Comparison of ENCODE assay signal across 21 cellular contexts in the genomic region with DNA sequence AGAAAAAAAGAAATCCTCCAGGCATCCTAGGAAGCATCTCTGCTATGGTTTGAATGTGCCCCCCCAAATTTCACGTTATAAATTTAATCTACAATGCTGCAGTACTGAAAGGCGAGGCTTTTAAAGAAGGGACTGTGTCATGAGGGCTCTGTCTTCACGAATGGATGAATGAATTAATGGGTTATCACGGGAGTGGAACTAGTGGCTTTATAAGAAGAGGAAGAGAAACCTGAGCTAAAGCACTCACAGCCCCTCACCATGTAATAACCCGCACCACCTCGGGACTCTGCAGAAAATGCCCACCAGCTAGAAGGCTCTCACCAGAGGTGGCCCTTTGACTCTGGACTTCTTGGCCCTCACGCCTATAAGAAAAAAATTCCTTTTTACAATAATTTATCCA. TPM values are rescaled to one million over a fixed set of nuclear protein-coding genes. Genes with fewer than 3 reads are reported as not detected.
DNase-seq lines count a peak whose midpoint lies in the region; ATAC-seq lines count a peak whose summit lies in the region.
"Had no signal": no experiment of that assay in that cellular context is flagged by ENCODE, and none has a peak within 500 bp of the region (broad histone marks: within the 10 kb centered on the region; RNA-seq: fewer than 3 reads in every experiment).

No MANE protein-coding gene starts in this region.

- ATAC-seq in GM19395 (IDR thresholded peaks at IDR 0.05; ENCODE audit: unreplicated experiment) (peak; percentile 77), HG02759 (IDR thresholded peaks at IDR 0.05; ENCODE audit: unreplicated experiment) (peak; percentile 62), HG03565 (IDR thresholded peaks at IDR 0.05; ENCODE audit: unreplicated experiment) (peak; percentile 54), T-helper 17 cell (no peak)
- ATAC-seq: naive thymus-derived CD8-positive, alpha-beta T cell; psoas muscle had no signal

- H3K4me3 Mint-ChIP-seq in T-helper 17 cell, result no peak overlapping the region
- H3K4me3 Mint-ChIP-seq: CD4-positive, CD25-positive, alpha-beta regulatory T cell; naive thymus-derived CD8-positive, alpha-beta T cell had no signal

- H3K36me3 Mint-ChIP-seq in T-helper 17 cell (ENCODE audit: low read depth), result no peaks in the 10 kb centered on the region
- H3K36me3 Mint-ChIP-seq: CD4-positive, CD25-positive, alpha-beta regulatory T cell had no signal

- H3K9me3 ChIP-seq in T-helper 17 cell (ENCODE audit: control insufficient read depth, low read length, poor library complexity, severe bottlenecking), result no peaks in the 10 kb centered on the region
- H3K9me3 ChIP-seq: psoas muscle had no signal

- H3K27ac Mint-ChIP-seq in T-helper 17 cell, result no peak overlapping the region

- no peaks in the 10 kb centered on the region for H3K27me3 Mint-ChIP-seq in T-helper 17 cell
- H3K27me3 Mint-ChIP-seq: CD4-positive, CD25-positive, alpha-beta regulatory T cell; IgD-negative memory B cell; naive thymus-derived CD8-positive, alpha-beta T cell had no signal

- DNase-seq in activated gamma-delta T cell (lab: John Stamatoyannopoulos, UW), result no peak
- no peak for DNase-seq in SK-N-DZ (ENCODE audit: low spot score)
- no peak for DNase-seq in T-helper 17 cell
- DNase-seq in activated T-cell treated with anti-CD3 and anti-CD28 coated beads, Interleukin-2, amount 50 U/mL, for 48 hours, result no peak
- DNase-seq: activated CD4-positive, alpha-beta T cell treated with anti-CD3 and anti-CD28 coated beads, Interleukin-2, amount 50 U/mL, for 48 hours; amniotic stem cell; CD4-positive, CD25-positive, alpha-beta regulatory T cell; DND-41; foreskin melanocyte; HCEC 1CT; naive thymus-derived CD8-positive, alpha-beta T cell; NCI-H1105; NCI-H2171 treated with DMSO at 0.1 percent for 48 hours; NK-92 treated with Interleukin-12 subunit alpha and Interleukin-12 subunit beta, amount 100 ng/mL, for 24 hours; psoas muscle; SIG-M5; stimulated activated CD4-positive, alpha-beta T cell treated with anti-CD3 and anti-CD28 coated beads, Interleukin-12 subunit alpha, Interleukin-12 subunit beta, amount 100 ng/mL, for 4 hours had no signal

- peaks cover 29% of the 10 kb centered on the region for H3K4me1 Mint-ChIP-seq in T-helper 17 cell

RNA-seq across cellular contexts. Expression of a gene that starts 27.6 kb away (rescaled TPM):
- polyA plus RNA-seq in SK-N-DZ (2014; cell fraction: cytosol; rRNA removed), result not detected in 2 replicates
- polyA plus RNA-seq in SK-N-DZ (2014; cell fraction: nucleus; rRNA removed), result not detected in 2 replicates
- total RNA-seq in T-helper 17 cell, result not detected
- total RNA-seq: CD4-positive, CD25-positive, alpha-beta regulatory T cell; naive thymus-derived CD8-positive, alpha-beta T cell; psoas muscle had no signal
- polyA plus RNA-seq: CD4-positive, CD25-positive, alpha-beta regulatory T cell; IgD-negative memory B cell; naive thymus-derived CD8-positive, alpha-beta T cell; psoas muscle had no signal
